17 cellular contexts compared by ENCODE assay signal in genomic region chr11:5274340-5274739, GRCh38. TPM values are rescaled to one million over a fixed set of nuclear protein-coding genes. Genes with fewer than 3 reads are reported as not detected.
"Had no signal": no experiment of that assay in that cellular context is flagged by ENCODE, and none has a peak within 500 bp of the region (broad histone marks: within the 10 kb centered on the region; RNA-seq: fewer than 3 reads in every experiment).

No MANE protein-coding gene starts in this region.

- H3K4me1 Mint-ChIP-seq: activated CD4-positive, alpha-beta T cell treated with anti-CD3 and anti-CD28 coated beads, Interleukin-2, amount 10 ng/mL, durations not matched to agents 24 days and 14 days had no signal

- H3K9me3 Mint-ChIP-seq: activated CD4-positive, alpha-beta T cell treated with anti-CD3 and anti-CD28 coated beads, Interleukin-2, amount 10 ng/mL, durations not matched to agents 24 days and 14 days; activated naive CD4-positive, alpha-beta T cell treated with anti-CD3 and anti-CD28 coated beads for 36 hours; activated T-helper 1 cell treated with anti-CD3 and anti-CD28 coated beads, Interleukin-12 subunit alpha, Interleukin-12 subunit beta, Interleukin-2, Interleukin-4 antibody, amounts not matched to agents 30 ng/mL and 10 ng/mL and 1 ng/mL, durations not matched to agents 14 hours and 24 hours and 36 hours had no signal

- FAIRE-seq: kidney had no signal

- H3K4me3 ChIP-seq: coronary artery, left ventricle myocardium inferior, stomach, thoracic aorta had no signal

- H3K27me3 ChIP-seq: stomach had no signal

- H3K4me1 ChIP-seq: left ventricle myocardium inferior, stomach had no signal

- H3K27me3 Mint-ChIP-seq: activated CD4-positive, alpha-beta T cell treated with anti-CD3 and anti-CD28 coated beads, Interleukin-2, amount 10 ng/mL, durations not matched to agents 24 days and 14 days had no signal

- DNase-seq: activated CD4-positive, alpha-beta T cell treated with anti-CD3 and anti-CD28 coated beads, Interleukin-2, amount 10 ng/mL, durations not matched to agents 24 days and 14 days; activated naive CD4-positive, alpha-beta T cell treated with anti-CD3 and anti-CD28 coated beads for 36 hours; caudate nucleus; effector memory CD4-positive, alpha-beta T cell; erythroblast; kidney; left ventricle myocardium inferior; retina; stimulated activated CD4-positive, alpha-beta T cell treated with anti-CD3 and anti-CD28 coated beads, Interleukin-4, amount 100 ng/mL, for 1 hour; stomach had no signal

- H3K36me3 ChIP-seq: left ventricle myocardium inferior, stomach, thoracic aorta had no signal

- H3K27ac Mint-ChIP-seq: activated CD4-positive, alpha-beta T cell treated with anti-CD3 and anti-CD28 coated beads, Interleukin-2, amount 10 ng/mL, durations not matched to agents 24 days and 14 days; activated naive CD4-positive, alpha-beta T cell treated with anti-CD3 and anti-CD28 coated beads for 36 hours; activated T-helper 1 cell treated with anti-CD3 and anti-CD28 coated beads, Interleukin-12 subunit alpha, Interleukin-12 subunit beta, Interleukin-2, Interleukin-4 antibody, amounts not matched to agents 30 ng/mL and 10 ng/mL and 1 ng/mL, durations not matched to agents 14 hours and 24 hours and 36 hours had no signal

- H3K4me3 Mint-ChIP-seq: activated CD4-positive, alpha-beta T cell treated with anti-CD3 and anti-CD28 coated beads, Interleukin-2, amount 10 ng/mL, durations not matched to agents 24 days and 14 days; activated naive CD4-positive, alpha-beta T cell treated with anti-CD3 and anti-CD28 coated beads for 36 hours; activated T-helper 1 cell treated with anti-CD3 and anti-CD28 coated beads, Interleukin-12 subunit alpha, Interleukin-12 subunit beta, Interleukin-2, Interleukin-4 antibody, amounts not matched to agents 30 ng/mL and 10 ng/mL and 1 ng/mL, durations not matched to agents 14 hours and 24 hours and 36 hours had no signal

- H3K9me3 ChIP-seq: left ventricle myocardium inferior, stomach, thoracic aorta had no signal

- H3K27ac ChIP-seq: coronary artery, left ventricle myocardium inferior, stomach, thoracic aorta had no signal

RNA-seq across cellular contexts. Expression of gene HBE1, which starts 4.6 kb away (rescaled TPM):
- total RNA-seq: activated CD4-positive, alpha-beta T cell treated with anti-CD3 and anti-CD28 coated beads, Interleukin-2, amount 10 ng/mL, durations not matched to agents 24 days and 14 days; activated naive CD4-positive, alpha-beta T cell treated with anti-CD3 and anti-CD28 coated beads for 36 hours; activated T-helper 1 cell treated with anti-CD3 and anti-CD28 coated beads, Interleukin-12 subunit alpha, Interleukin-12 subunit beta, Interleukin-2, Interleukin-4 antibody, amounts not matched to agents 30 ng/mL and 10 ng/mL and 1 ng/mL, durations not matched to agents 14 hours and 24 hours and 36 hours; kidney; left ventricle myocardium inferior; mesenteric fat pad; T-helper 1 cell treated with Interleukin-12 subunit alpha and Interleukin-12 subunit beta and Interleukin-4 antibody, amounts not matched to agents 30 ng/mL and 1 ng/mL, for 36 hours; thoracic aorta had no signal
- polyA plus RNA-seq: stomach had no signal

RNA-seq across cellular contexts. Expression of gene HBG2, which starts 19.8 kb away (rescaled TPM):
- total RNA-seq: activated CD4-positive, alpha-beta T cell treated with anti-CD3 and anti-CD28 coated beads, Interleukin-2, amount 10 ng/mL, durations not matched to agents 24 days and 14 days; activated naive CD4-positive, alpha-beta T cell treated with anti-CD3 and anti-CD28 coated beads for 36 hours; activated T-helper 1 cell treated with anti-CD3 and anti-CD28 coated beads, Interleukin-12 subunit alpha, Interleukin-12 subunit beta, Interleukin-2, Interleukin-4 antibody, amounts not matched to agents 30 ng/mL and 10 ng/mL and 1 ng/mL, durations not matched to agents 14 hours and 24 hours and 36 hours; fibroblast of villous mesenchyme; kidney; left ventricle myocardium inferior; mesenteric fat pad; T-helper 1 cell treated with Interleukin-12 subunit alpha and Interleukin-12 subunit beta and Interleukin-4 antibody, amounts not matched to agents 30 ng/mL and 1 ng/mL, for 36 hours; thoracic aorta had no signal
- polyA plus RNA-seq: urinary bladder had no signal

RNA-seq across cellular contexts. Expression of gene HBG1, which starts 24.7 kb away (rescaled TPM):
- total RNA-seq: activated CD4-positive, alpha-beta T cell treated with anti-CD3 and anti-CD28 coated beads, Interleukin-2, amount 10 ng/mL, durations not matched to agents 24 days and 14 days; activated naive CD4-positive, alpha-beta T cell treated with anti-CD3 and anti-CD28 coated beads for 36 hours; activated T-helper 1 cell treated with anti-CD3 and anti-CD28 coated beads, Interleukin-12 subunit alpha, Interleukin-12 subunit beta, Interleukin-2, Interleukin-4 antibody, amounts not matched to agents 30 ng/mL and 10 ng/mL and 1 ng/mL, durations not matched to agents 14 hours and 24 hours and 36 hours; fibroblast of villous mesenchyme; kidney; left ventricle myocardium inferior; mesenteric fat pad; T-helper 1 cell treated with Interleukin-12 subunit alpha and Interleukin-12 subunit beta and Interleukin-4 antibody, amounts not matched to agents 30 ng/mL and 1 ng/mL, for 36 hours; thoracic aorta had no signal
- polyA plus RNA-seq: stomach, urinary bladder had no signal

RNA-seq across cellular contexts. Expression of gene OR51B4, which starts 27.4 kb away (rescaled TPM):
- total RNA-seq: activated CD4-positive, alpha-beta T cell treated with anti-CD3 and anti-CD28 coated beads, Interleukin-2, amount 10 ng/mL, durations not matched to agents 24 days and 14 days; activated naive CD4-positive, alpha-beta T cell treated with anti-CD3 and anti-CD28 coated beads for 36 hours; activated T-helper 1 cell treated with anti-CD3 and anti-CD28 coated beads, Interleukin-12 subunit alpha, Interleukin-12 subunit beta, Interleukin-2, Interleukin-4 antibody, amounts not matched to agents 30 ng/mL and 10 ng/mL and 1 ng/mL, durations not matched to agents 14 hours and 24 hours and 36 hours; kidney; left ventricle myocardium inferior; mesenteric fat pad; stomach; T-helper 1 cell treated with Interleukin-12 subunit alpha and Interleukin-12 subunit beta and Interleukin-4 antibody, amounts not matched to agents 30 ng/mL and 1 ng/mL, for 36 hours; thoracic aorta had no signal
- polyA plus RNA-seq: stomach, urinary bladder had no signal

RNA-seq across cellular contexts. Expression of gene HBD, which starts 40.1 kb away (rescaled TPM):
- total RNA-seq: activated CD4-positive, alpha-beta T cell treated with anti-CD3 and anti-CD28 coated beads, Interleukin-2, amount 10 ng/mL, durations not matched to agents 24 days and 14 days; activated naive CD4-positive, alpha-beta T cell treated with anti-CD3 and anti-CD28 coated beads for 36 hours; activated T-helper 1 cell treated with anti-CD3 and anti-CD28 coated beads, Interleukin-12 subunit alpha, Interleukin-12 subunit beta, Interleukin-2, Interleukin-4 antibody, amounts not matched to agents 30 ng/mL and 10 ng/mL and 1 ng/mL, durations not matched to agents 14 hours and 24 hours and 36 hours; left ventricle myocardium inferior; T-helper 1 cell treated with Interleukin-12 subunit alpha and Interleukin-12 subunit beta and Interleukin-4 antibody, amounts not matched to agents 30 ng/mL and 1 ng/mL, for 36 hours; thoracic aorta; urinary bladder had no signal
- polyA plus RNA-seq: urinary bladder had no signal
